In genomic region chr17:35743911-35744328, GRCh38 we compare ENCODE assay signal across 1 cellular context.
TF ChIP-seq lines count a peak whose summit lies in the region.

No MANE protein-coding gene starts in this region.

TF ChIP-seq in K562, 482 proteins besides CTCF, POLR2A, EP300 and RAD21 (continued from another document):
- TF ChIP-seq, protein P1, sequence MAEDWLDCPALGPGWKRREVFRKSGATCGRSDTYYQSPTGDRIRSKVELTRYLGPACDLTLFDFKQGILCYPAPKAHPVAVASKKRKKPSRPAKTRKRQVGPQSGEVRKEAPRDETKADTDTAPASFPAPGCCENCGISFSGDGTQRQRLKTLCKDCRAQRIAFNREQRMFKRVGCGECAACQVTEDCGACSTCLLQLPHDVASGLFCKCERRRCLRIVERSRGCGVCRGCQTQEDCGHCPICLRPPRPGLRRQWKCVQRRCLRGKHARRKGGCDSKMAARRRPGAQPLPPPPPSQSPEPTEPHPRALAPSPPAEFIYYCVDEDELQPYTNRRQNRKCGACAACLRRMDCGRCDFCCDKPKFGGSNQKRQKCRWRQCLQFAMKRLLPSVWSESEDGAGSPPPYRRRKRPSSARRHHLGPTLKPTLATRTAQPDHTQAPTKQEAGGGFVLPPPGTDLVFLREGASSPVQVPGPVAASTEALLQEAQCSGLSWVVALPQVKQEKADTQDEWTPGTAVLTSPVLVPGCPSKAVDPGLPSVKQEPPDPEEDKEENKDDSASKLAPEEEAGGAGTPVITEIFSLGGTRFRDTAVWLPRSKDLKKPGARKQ (CRISPR knock-in tag; IDR thresholded peaks at IDR 0.05): no peak
- TF ChIP-seq MITF (IDR thresholded peaks at IDR 0.05) (no peak), SIN3A (IDR thresholded peaks at IDR 0.05; ENCODE audit: borderline replicate concordance in 2 of 2, control insufficient read depth in 1 of 2, low read depth in 2 of 2, low read length in 2 of 2) (no peak), DIDO1 (tag; IDR thresholded peaks at IDR 0.05; ENCODE audit: low read depth) (no peak), ILK (tag; IDR thresholded peaks at IDR 0.05; ENCODE audit: borderline replicate concordance, low read depth) (no peak), RNF2 (IDR thresholded peaks at IDR 0.05) (no peak), MEF2A (IDR thresholded peaks at IDR 0.05; ENCODE audit: control insufficient read depth, low read depth, low read length) (no peak), ATF6 (CRISPR knock-in tag; IDR thresholded peaks at IDR 0.05) (no peak), SPI1 (IDR thresholded peaks at IDR 0.05; ENCODE audit: borderline replicate concordance, low read depth, low read length) (peak; percentile 73), CTCFL (IDR thresholded peaks at IDR 0.05; ENCODE audit: borderline replicate concordance, insufficient read depth, low read depth, low read length, poor library complexity, severe bottlenecking) (no peak)
- TF ChIP-seq, protein P2, sequence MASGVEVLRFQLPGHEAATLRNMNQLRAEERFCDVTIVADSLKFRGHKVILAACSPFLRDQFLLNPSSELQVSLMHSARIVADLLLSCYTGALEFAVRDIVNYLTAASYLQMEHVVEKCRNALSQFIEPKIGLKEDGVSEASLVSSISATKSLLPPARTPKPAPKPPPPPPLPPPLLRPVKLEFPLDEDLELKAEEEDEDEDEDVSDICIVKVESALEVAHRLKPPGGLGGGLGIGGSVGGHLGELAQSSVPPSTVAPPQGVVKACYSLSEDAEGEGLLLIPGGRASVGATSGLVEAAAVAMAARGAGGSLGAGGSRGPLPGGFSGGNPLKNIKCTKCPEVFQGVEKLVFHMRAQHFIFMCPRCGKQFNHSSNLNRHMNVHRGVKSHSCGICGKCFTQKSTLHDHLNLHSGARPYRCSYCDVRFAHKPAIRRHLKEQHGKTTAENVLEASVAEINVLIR (CRISPR knock-in tag; IDR thresholded peaks at IDR 0.05): no peak
- TF ChIP-seq, protein P3, sequence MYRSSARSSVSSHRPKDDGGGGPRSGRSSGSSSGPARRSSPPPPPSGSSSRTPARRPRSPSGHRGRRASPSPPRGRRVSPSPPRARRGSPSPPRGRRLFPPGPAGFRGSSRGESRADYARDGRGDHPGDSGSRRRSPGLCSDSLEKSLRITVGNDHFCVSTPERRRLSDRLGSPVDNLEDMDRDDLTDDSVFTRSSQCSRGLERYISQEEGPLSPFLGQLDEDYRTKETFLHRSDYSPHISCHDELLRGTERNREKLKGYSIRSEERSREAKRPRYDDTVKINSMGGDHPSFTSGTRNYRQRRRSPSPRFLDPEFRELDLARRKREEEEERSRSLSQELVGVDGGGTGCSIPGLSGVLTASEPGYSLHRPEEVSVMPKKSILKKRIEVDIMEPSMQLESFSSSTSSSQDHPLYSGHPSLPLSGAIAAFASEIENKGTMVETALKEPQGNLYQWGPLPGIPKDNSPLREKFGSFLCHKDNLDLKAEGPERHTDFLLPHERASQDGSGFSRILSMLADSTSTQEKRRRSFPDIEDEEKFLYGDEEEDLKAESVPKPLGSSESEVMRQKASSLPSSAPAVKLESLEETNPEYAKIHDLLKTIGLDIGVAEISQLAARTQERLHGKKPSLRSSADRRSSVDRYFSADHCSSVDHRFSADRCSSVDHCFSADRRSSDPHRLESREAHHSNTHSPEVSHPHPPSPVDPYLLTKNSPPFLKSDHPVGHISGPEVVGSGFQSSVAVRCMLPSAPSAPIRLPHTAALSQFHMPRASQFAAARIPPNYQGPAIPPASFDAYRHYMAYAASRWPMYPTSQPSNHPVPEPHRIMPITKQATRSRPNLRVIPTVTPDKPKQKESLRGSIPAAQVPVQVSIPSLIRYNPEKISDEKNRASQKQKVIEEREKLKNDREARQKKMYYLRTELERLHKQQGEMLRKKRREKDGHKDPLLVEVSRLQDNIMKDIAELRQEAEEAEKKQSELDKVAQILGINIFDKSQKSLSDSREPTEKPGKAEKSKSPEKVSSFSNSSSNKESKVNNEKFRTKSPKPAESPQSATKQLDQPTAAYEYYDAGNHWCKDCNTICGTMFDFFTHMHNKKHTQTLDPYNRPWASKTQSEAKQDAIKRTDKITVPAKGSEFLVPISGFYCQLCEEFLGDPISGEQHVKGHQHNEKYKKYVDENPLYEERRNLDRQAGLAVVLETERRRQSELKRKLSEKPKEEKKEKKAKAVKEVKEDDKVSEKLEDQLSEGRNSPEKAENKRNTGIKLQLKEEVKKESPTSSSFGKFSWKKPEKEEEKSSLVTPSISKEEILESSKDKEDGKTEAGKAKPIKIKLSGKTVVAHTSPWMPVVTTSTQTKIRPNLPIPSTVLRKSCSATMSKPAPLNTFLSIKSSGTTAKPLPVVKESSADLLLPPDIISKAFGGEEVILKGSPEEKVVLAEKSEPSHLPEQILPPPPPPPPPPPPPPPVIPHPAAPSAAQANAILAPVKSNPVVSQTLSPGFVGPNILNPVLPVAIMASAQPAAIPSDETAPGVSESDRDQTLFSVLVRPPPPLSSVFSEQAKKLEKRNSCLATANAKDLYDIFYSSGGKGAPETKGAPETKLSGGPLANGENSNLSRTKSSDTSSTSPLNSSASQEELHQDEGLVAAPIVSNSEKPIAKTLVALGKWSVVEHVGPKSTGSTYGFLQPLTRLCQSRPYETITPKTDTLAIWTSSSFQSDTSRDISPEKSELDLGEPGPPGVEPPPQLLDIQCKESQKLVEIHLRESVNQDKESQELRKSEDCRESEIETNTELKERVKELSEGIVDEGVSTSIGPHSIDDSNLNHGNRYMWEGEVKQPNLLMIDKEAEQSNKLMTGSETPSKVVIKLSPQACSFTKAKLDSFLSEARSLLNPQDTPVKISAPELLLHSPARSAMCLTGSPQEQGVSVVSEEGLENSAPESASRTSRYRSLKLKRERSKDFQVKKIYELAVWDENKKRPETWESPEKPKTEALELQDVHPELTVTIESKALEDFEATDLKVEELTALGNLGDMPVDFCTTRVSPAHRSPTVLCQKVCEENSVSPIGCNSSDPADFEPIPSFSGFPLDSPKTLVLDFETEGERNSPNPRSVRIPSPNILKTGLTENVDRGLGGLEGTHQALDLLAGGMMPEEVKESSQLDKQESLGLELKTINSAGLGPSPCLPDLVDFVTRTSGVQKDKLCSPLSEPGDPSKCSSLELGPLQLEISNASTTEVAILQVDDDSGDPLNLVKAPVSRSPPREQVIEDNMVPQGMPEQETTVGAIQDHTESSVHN (IDR thresholded peaks at IDR 0.05; ENCODE audit: borderline replicate concordance in 1 of 2, low read depth in 1 of 2): no peak
